ENCODE assay signal across 17 cellular contexts in genomic region chr6:81727876-81728517, GRCh38. TPM values are rescaled to one million over a fixed set of nuclear protein-coding genes. Genes with fewer than 3 reads are reported as not detected.
DNase-seq lines count a peak whose midpoint lies in the region; ATAC-seq and TF ChIP-seq lines count a peak whose summit lies in the region.
"Had no signal": no experiment of that assay in that cellular context is flagged by ENCODE, and none has a peak within 500 bp of the region (broad histone marks: within the 10 kb centered on the region; RNA-seq: fewer than 3 reads in every experiment).

No MANE protein-coding gene starts in this region.

- DNase-seq in CD4-positive, alpha-beta memory T cell, result no peak
- DNase-seq in activated naive CD4-positive, alpha-beta T cell treated with anti-CD3 and anti-CD28 coated beads, Interleukin-2, amount 50 U/mL, for 72 hours (ENCODE audit: low spot score in 2 of 2), result peak in 1 of 2 donors; percentile 5
- DNase-seq in HCEC 1CT, result no peak
- no peak for DNase-seq in BE2C
- DNase-seq in iPS-NIHi11 (ENCODE audit: low spot score), result no peak
- DNase-seq: activated CD8-positive, alpha-beta memory T cell treated with anti-CD3 and anti-CD28 coated beads, Interleukin-2, amount 10 ng/mL, durations not matched to agents 7 days and 5 days; DND-41; GOT3; head of caudate nucleus; kidney glomerular epithelial cell; NCI-H2029; NCI-H82; stimulated activated CD8-positive, alpha-beta memory T cell treated with anti-CD3 and anti-CD28 coated beads, Interleukin-4, amount 100 ng/mL, for 48 hours had no signal

- no peak overlapping the region for H3K4me3 ChIP-seq in CD4-positive, alpha-beta memory T cell (ENCODE audit: low read length in 2 of 2)
- H3K4me3 ChIP-seq in BE2C (ENCODE audit: low read depth, low read length), result no peak overlapping the region
- H3K4me3 ChIP-seq: BLaER1 treated with 17β-estradiol and CSF1 and Interleukin-3, amounts not matched to agents 10 nM and 100 nM; prostate gland had no signal

- peak overlapping the region in 7 of 8 donors; percentile 0 to 69 (median 32) for H3K4me3 Mint-ChIP-seq in CD4-positive, alpha-beta memory T cell
- H3K4me3 Mint-ChIP-seq: activated CD8-positive, alpha-beta memory T cell treated with anti-CD3 and anti-CD28 coated beads, Interleukin-2, amount 10 ng/mL, durations not matched to agents 7 days and 5 days had no signal

- H3K9me3 Mint-ChIP-seq in CD4-positive, alpha-beta memory T cell, result no peaks in the 10 kb centered on the region
- no peaks in the 10 kb centered on the region for H3K9me3 Mint-ChIP-seq in activated naive CD4-positive, alpha-beta T cell treated with anti-CD3 and anti-CD28 coated beads, Interleukin-2, amount 50 U/mL, for 72 hours

- POLR2A ChIA-PET in CD4-positive, alpha-beta memory T cell (lab: Charles Lee; ENCODE audit: partially characterized antibody), result no interaction called here

- ATAC-seq in GM18498 (IDR thresholded peaks at IDR 0.05; ENCODE audit: unreplicated experiment), result peak; percentile 64
- peak; percentile 70 for ATAC-seq in HG03025 (IDR thresholded peaks at IDR 0.05; ENCODE audit: low FRiP score, unreplicated experiment)
- peak; percentile 70 to 96 for ATAC-seq in activated naive CD4-positive, alpha-beta T cell treated with anti-CD3 and anti-CD28 coated beads, Interleukin-2, amount 50 U/mL, for 72 hours
- ATAC-seq: activated CD8-positive, alpha-beta memory T cell treated with anti-CD3 and anti-CD28 coated beads, Interleukin-2, amount 10 ng/mL, durations not matched to agents 7 days and 5 days had no signal

- CTCF ChIA-PET in CD4-positive, alpha-beta memory T cell (lab: Charles Lee; ENCODE audit: partially characterized antibody), result interaction anchor here (1.5 kb wide), 1 partner anchor 25 kb away, joined by 4 read pairs; no protein-coding TSS in a partner anchor

- H3K4me1 ChIP-seq in CD4-positive, alpha-beta memory T cell (ENCODE audit: insufficient read depth, low read length), result no peaks in the 10 kb centered on the region
- no peaks in the 10 kb centered on the region for H3K4me1 ChIP-seq in BE2C
- H3K4me1 ChIP-seq: prostate gland had no signal

- TF ChIP-seq CTCF in BE2C (IDR thresholded peaks at IDR 0.05; ENCODE audit: low read depth, low read length), result no peak

- H3K36me3 Mint-ChIP-seq in CD4-positive, alpha-beta memory T cell, result no peaks in the 10 kb centered on the region
- H3K36me3 Mint-ChIP-seq in activated naive CD4-positive, alpha-beta T cell treated with anti-CD3 and anti-CD28 coated beads, Interleukin-2, amount 50 U/mL, for 72 hours, result no peaks in the 10 kb centered on the region
- H3K36me3 Mint-ChIP-seq: activated CD8-positive, alpha-beta memory T cell treated with anti-CD3 and anti-CD28 coated beads, Interleukin-2, amount 10 ng/mL, durations not matched to agents 7 days and 5 days had no signal

- no peaks in the 10 kb centered on the region for H3K27me3 Mint-ChIP-seq in CD4-positive, alpha-beta memory T cell
- H3K27me3 Mint-ChIP-seq: activated CD8-positive, alpha-beta memory T cell treated with anti-CD3 and anti-CD28 coated beads, Interleukin-2, amount 10 ng/mL, durations not matched to agents 7 days and 5 days had no signal

- H3K36me3 ChIP-seq in CD4-positive, alpha-beta memory T cell (ENCODE audit: insufficient read depth, low read length), result no peaks in the 10 kb centered on the region
- H3K36me3 ChIP-seq in BE2C, result no peaks in the 10 kb centered on the region
- H3K36me3 ChIP-seq: BLaER1 treated with 17β-estradiol and CSF1 and Interleukin-3, amounts not matched to agents 10 nM and 100 nM; prostate gland had no signal

- intact Hi-C loops in CD4-positive, alpha-beta memory T cell (cut with micrococcal nuclease), result no loop called here

- H3K27ac ChIP-seq in CD4-positive, alpha-beta memory T cell (ENCODE audit: low read depth, low read length), result no peak overlapping the region
- H3K27ac ChIP-seq: BLaER1 treated with 17β-estradiol and CSF1 and Interleukin-3, amounts not matched to agents 10 nM and 100 nM; prostate gland had no signal

- H3K27me3 ChIP-seq in CD4-positive, alpha-beta memory T cell (ENCODE audit: insufficient read depth, low read length), result no peaks in the 10 kb centered on the region
- H3K27me3 ChIP-seq in BE2C, result no peaks in the 10 kb centered on the region
- H3K27me3 ChIP-seq: BLaER1 treated with 17β-estradiol and CSF1 and Interleukin-3, amounts not matched to agents 10 nM and 100 nM had no signal

- H3K27ac Mint-ChIP-seq in CD4-positive, alpha-beta memory T cell, result peak overlapping the region in 1 of 7 donors; percentile 56
- H3K27ac Mint-ChIP-seq in activated naive CD4-positive, alpha-beta T cell treated with anti-CD3 and anti-CD28 coated beads, Interleukin-2, amount 50 U/mL, for 72 hours, result no peak overlapping the region
- H3K27ac Mint-ChIP-seq: activated CD8-positive, alpha-beta memory T cell treated with anti-CD3 and anti-CD28 coated beads, Interleukin-2, amount 10 ng/mL, durations not matched to agents 7 days and 5 days had no signal

- peaks cover 4 to 9% (median 6%) of the 10 kb centered on the region in 4 donors for H3K4me1 Mint-ChIP-seq in CD4-positive, alpha-beta memory T cell

- no peaks in the 10 kb centered on the region for H3K9me3 ChIP-seq in CD4-positive, alpha-beta memory T cell (ENCODE audit: control insufficient read depth in 1 of 2, low read length in 2 of 2)
- H3K9me3 ChIP-seq in BE2C, result no peaks in the 10 kb centered on the region
- H3K9me3 ChIP-seq: BLaER1 treated with 17β-estradiol and CSF1 and Interleukin-3, amounts not matched to agents 10 nM and 100 nM; prostate gland had no signal

RNA-seq across cellular contexts. Expression of gene TENT5A, which starts 24.5 kb away (rescaled TPM):
- 1 to 10 TPM; 5.8 to 6.6 TPM for total RNA-seq in CD4-positive, alpha-beta memory T cell
- polyA plus RNA-seq in CD4-positive, alpha-beta memory T cell, result 1 to 10 TPM; 2.5 to 4.4 TPM
- total RNA-seq in activated naive CD4-positive, alpha-beta T cell treated with anti-CD3 and anti-CD28 coated beads, Interleukin-2, amount 50 U/mL, for 72 hours, result 1 to 10 TPM in 1 of 2 donors, under 1 TPM in 1; 0.41 to 1.8 TPM
- polyA plus RNA-seq in BE2C (2012; ENCODE audit: insufficient read depth, insufficient read length, low read depth), result 1.4 TPM
